ENCODE assay signal across 23 cellular contexts in genomic region chr1:218024211-218024720, GRCh38.
"Had no signal": no experiment of that assay in that cellular context is flagged by ENCODE, and none has a peak within 500 bp of the region (broad histone marks: within the 10 kb centered on the region; RNA-seq: fewer than 3 reads in every experiment).

No MANE protein-coding gene starts in this region.

- H3K27ac Mint-ChIP-seq: mesothelial cell of epicardium had no signal

- H3K79me2 ChIP-seq: hepatocyte had no signal

- H3K4me1 ChIP-seq: esophagus muscularis mucosa, foreskin keratinocyte, gastroesophageal sphincter, heart left ventricle, left lung, lower lobe of right lung had no signal

- H3K36me3 ChIP-seq: esophagus muscularis mucosa, gastroesophageal sphincter, heart left ventricle, left lung, lower lobe of right lung had no signal

- ATAC-seq: foreskin keratinocyte, gastroesophageal sphincter, heart left ventricle, left cardiac atrium, left lung, left ventricle myocardium superior, lower lobe of right lung, mucosa of descending colon had no signal

- H3K4me3 Mint-ChIP-seq: mesothelial cell of epicardium had no signal

- H3K4me2 ChIP-seq: hepatocyte had no signal

- H3K4me1 Mint-ChIP-seq: mesothelial cell of epicardium had no signal

- H3K27me3 ChIP-seq: esophagus muscularis mucosa, foreskin keratinocyte, gastroesophageal sphincter, heart left ventricle, hepatocyte, left lung had no signal

- H3K9me3 ChIP-seq: esophagus muscularis mucosa, gastroesophageal sphincter, lower lobe of right lung, mucosa of descending colon had no signal

- DNase-seq: dermis blood vessel endothelial cell; dorsolateral prefrontal cortex; effector CD4-positive, alpha-beta T cell; effector memory CD4-positive, alpha-beta T cell; foreskin keratinocyte; heart left ventricle; hypothalamus; left cardiac atrium; left lung; left ventricle myocardium superior; lower lobe of right lung; mesenchymal stem cell; mucosa of descending colon had no signal

- H3K4me3 ChIP-seq: coronary artery, dorsolateral prefrontal cortex, esophagus muscularis mucosa, gastroesophageal sphincter, heart left ventricle, hepatocyte, left lung, lower lobe of right lung, mucosa of descending colon had no signal

- H3K36me3 Mint-ChIP-seq: mesothelial cell of epicardium had no signal

- FAIRE-seq: colon, endothelial cell of umbilical vein, frontal cortex, islet of Langerhans, keratinocyte had no signal

- H3K27ac ChIP-seq: coronary artery, dorsolateral prefrontal cortex, esophagus muscularis mucosa, foreskin keratinocyte, gastroesophageal sphincter, heart left ventricle, hepatocyte, left lung, lower lobe of right lung had no signal

- H2AFZ ChIP-seq: hepatocyte had no signal
